ENCODE assay signal across 1 cellular context in the genomic region with DNA sequence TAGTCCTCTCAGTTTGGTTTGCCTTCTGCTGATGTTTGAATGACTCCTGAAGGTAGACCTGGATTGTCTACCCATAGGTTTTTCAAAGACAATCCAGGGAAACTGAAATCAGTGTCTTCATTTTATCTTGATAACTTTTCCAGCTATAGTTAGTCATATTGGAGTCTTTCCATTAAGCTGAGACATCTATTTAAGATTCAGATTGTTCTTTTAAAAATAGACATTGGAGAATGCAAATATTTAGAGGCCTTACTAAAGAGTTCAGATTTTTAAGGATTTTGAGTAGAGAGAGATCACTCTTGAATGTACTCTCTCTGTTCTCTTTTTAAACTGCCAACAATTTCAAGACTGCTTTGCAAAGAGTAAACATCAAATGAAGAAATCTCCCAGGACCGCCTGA.
TF ChIP-seq lines count a peak whose summit lies in the region.

No MANE protein-coding gene starts in this region.

TF ChIP-seq in IMR-90, 13 proteins besides CTCF, POLR2A, EP300 and RAD21:
- TF ChIP-seq NFE2L2 (IDR thresholded peaks at IDR 0.05; ENCODE audit: low read depth, low read length) (no peak), CHD1 (IDR thresholded peaks at IDR 0.05; ENCODE audit: low read depth, low read length) (no peak), MXI1 (IDR thresholded peaks at IDR 0.05; ENCODE audit: borderline replicate concordance, low read depth, low read length) (no peak), MAFK (IDR thresholded peaks at IDR 0.05; ENCODE audit: low read depth, low read length) (no peak)
